ENCODE assay signal across 20 cellular contexts in genomic region chr11:31022080-31022479, GRCh38.
"Had no signal": no experiment of that assay in that cellular context is flagged by ENCODE, and none has a peak within 500 bp of the region (broad histone marks: within the 10 kb centered on the region; RNA-seq: fewer than 3 reads in every experiment).

No MANE protein-coding gene starts in this region.

- DNase-seq: effector CD4-positive, alpha-beta T cell; heart left ventricle; hypothalamus; kidney glomerular epithelial cell; mesendoderm; naive B cell; occipital lobe; pancreas; psoas muscle; retina; right lobe of liver; stimulated activated CD4-positive, alpha-beta T cell treated with anti-CD3 and anti-CD28 coated beads, Interleukin-4, amount 100 ng/mL, for 1 hour; stimulated activated CD8-positive, alpha-beta memory T cell treated with anti-CD3 and anti-CD28 coated beads, Interleukin-4, amount 100 ng/mL, for 48 hours; stimulated activated naive CD8-positive, alpha-beta T cell treated with anti-CD3 and anti-CD28 coated beads, Interleukin-15, Interleukin-2, amounts not matched to agents 100 U/mL and 50 U/mL, for 24 hours; thyroid gland had no signal

- H3K27me3 Mint-ChIP-seq: type B pancreatic cell had no signal

- H3K36me3 ChIP-seq: heart left ventricle, pancreas, right lobe of liver, suprapubic skin, thyroid gland had no signal

- H3K27ac ChIP-seq: heart left ventricle, pancreas, psoas muscle, right lobe of liver, suprapubic skin, thyroid gland had no signal

- H3K36me3 Mint-ChIP-seq: naive B cell; stimulated activated effector memory CD8-positive, alpha-beta T cell treated with anti-CD3 and anti-CD28 coated beads, Interleukin-12 subunit alpha, Interleukin-12 subunit beta, amount 100 ng/mL, for 72 hours; type B pancreatic cell had no signal

- ATAC-seq: esophagus mucosa; heart left ventricle; pancreas; psoas muscle; stimulated activated effector memory CD8-positive, alpha-beta T cell treated with anti-CD3 and anti-CD28 coated beads, Interleukin-12 subunit alpha, Interleukin-12 subunit beta, amount 100 ng/mL, for 72 hours; stimulated activated naive CD8-positive, alpha-beta T cell treated with anti-CD3 and anti-CD28 coated beads, Interleukin-15, Interleukin-2, amounts not matched to agents 100 U/mL and 50 U/mL, for 24 hours had no signal

- H3K9me3 Mint-ChIP-seq: nephron, type B pancreatic cell had no signal

- H3K4me3 Mint-ChIP-seq: naive B cell; nephron; stimulated activated effector memory CD8-positive, alpha-beta T cell treated with anti-CD3 and anti-CD28 coated beads, Interleukin-12 subunit alpha, Interleukin-12 subunit beta, amount 100 ng/mL, for 72 hours; type B pancreatic cell had no signal

- H3K4me1 Mint-ChIP-seq: naive B cell; nephron; stimulated activated effector memory CD8-positive, alpha-beta T cell treated with anti-CD3 and anti-CD28 coated beads, Interleukin-12 subunit alpha, Interleukin-12 subunit beta, amount 100 ng/mL, for 72 hours had no signal

- H3K27ac Mint-ChIP-seq: naive B cell; nephron; stimulated activated effector memory CD8-positive, alpha-beta T cell treated with anti-CD3 and anti-CD28 coated beads, Interleukin-12 subunit alpha, Interleukin-12 subunit beta, amount 100 ng/mL, for 72 hours; type B pancreatic cell had no signal

- H3K4me1 ChIP-seq: heart left ventricle, pancreas, psoas muscle, right lobe of liver, suprapubic skin, thyroid gland had no signal

- H3K27me3 ChIP-seq: heart left ventricle, pancreas, right lobe of liver, suprapubic skin, thyroid gland had no signal

- H3K4me3 ChIP-seq: heart left ventricle, pancreas, psoas muscle, right lobe of liver, suprapubic skin, thyroid gland had no signal

- H3K9me3 ChIP-seq: heart left ventricle, pancreas, psoas muscle, right lobe of liver, suprapubic skin, thyroid gland had no signal
